Comparison of ENCODE assay signal across 27 cellular contexts in the genomic region with DNA sequence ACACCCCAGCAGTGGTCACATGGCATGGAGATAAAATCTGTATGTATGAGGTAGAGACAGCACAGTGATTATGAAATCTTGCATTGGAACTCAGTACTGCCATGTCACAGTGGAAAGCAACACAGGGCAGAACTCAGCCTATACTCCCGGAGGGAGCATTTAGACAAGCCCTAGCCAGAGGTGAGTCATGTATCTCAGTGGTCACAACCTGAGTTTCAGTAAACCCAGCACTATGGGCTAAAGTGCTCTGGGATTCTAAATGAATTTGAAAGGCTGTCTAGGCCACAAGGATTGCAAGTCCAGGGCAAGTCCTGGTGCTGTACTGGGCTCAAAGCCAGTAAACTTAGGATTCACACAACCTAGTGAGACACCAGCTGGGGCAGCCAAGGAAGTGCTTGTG.
"Had no signal": no experiment of that assay in that cellular context is flagged by ENCODE, and none has a peak within 500 bp of the region (broad histone marks: within the 10 kb centered on the region; RNA-seq: fewer than 3 reads in every experiment).

No MANE protein-coding gene starts in this region.

- H3K36me3 Mint-ChIP-seq: activated naive CD8-positive, alpha-beta T cell treated with anti-CD3 and anti-CD28 coated beads, Interleukin-2, amount 10 ng/mL, durations not matched to agents 7 days and 5 days; brain; stimulated activated naive B cell treated with anti-CD40 and anti-IgM and Interleukin-4, amounts not matched to agents 10 μg/mL and 1 μg/mL and 100 μg/mL, for 72 hours had no signal

- H3K4me1 Mint-ChIP-seq: activated naive CD8-positive, alpha-beta T cell treated with anti-CD3 and anti-CD28 coated beads, Interleukin-2, amount 10 ng/mL, durations not matched to agents 7 days and 5 days; brain; central memory CD8-positive, alpha-beta T cell; mesothelial cell of epicardium; natural killer cell; stimulated activated naive B cell treated with anti-CD40 and anti-IgM and Interleukin-4, amounts not matched to agents 10 μg/mL and 1 μg/mL and 100 μg/mL, for 72 hours; WTC11 had no signal

- ATAC-seq: activated T-cell treated with anti-CD3 and anti-CD28 coated beads, Interleukin-2, amount 50 U/mL, for 4 hours; effector memory CD8-positive, alpha-beta T cell; lower lobe of right lung; natural killer cell; WTC11 had no signal

- DNase-seq: activated CD4-positive, alpha-beta T cell treated with anti-CD3 and anti-CD28 coated beads, Interleukin-2, amount 50 U/mL, for 4 hours; activated CD8-positive, alpha-beta memory T cell treated with anti-CD3 and anti-CD28 coated beads, Interleukin-2, amount 50 U/mL, for 48 hours; activated naive CD4-positive, alpha-beta T cell treated with Interleukin-2 at 50 U/mL for 16 hours; activated naive CD8-positive, alpha-beta T cell treated with anti-CD3 and anti-CD28 coated beads, Interleukin-2, amount 10 ng/mL, durations not matched to agents 7 days and 5 days; activated T-cell treated with anti-CD3 and anti-CD28 coated beads, Interleukin-2, amount 50 U/mL, for 4 hours; colonic mucosa; dorsolateral prefrontal cortex; effector memory CD8-positive, alpha-beta T cell; esophagus squamous epithelium; lower lobe of right lung; natural killer cell; retina; stimulated activated CD4-positive, alpha-beta T cell treated with anti-CD3 and anti-CD28 coated beads, Interleukin-2, amount 100 ng/mL, for 48 hours; stimulated activated CD8-positive, alpha-beta memory T cell treated with anti-CD3 and anti-CD28 coated beads, Interleukin-4, amount 100 ng/mL, for 48 hours; stimulated activated naive B cell treated with anti-CD40 and anti-IgM and Interleukin-4, amounts not matched to agents 10 μg/mL and 1 μg/mL and 100 μg/mL, for 72 hours; T1000; testis; upper lobe of left lung had no signal

- H3K36me3 ChIP-seq: colonic mucosa, esophagus squamous epithelium, lower lobe of right lung, upper lobe of left lung had no signal

- H3K27me3 ChIP-seq: colonic mucosa, dorsolateral prefrontal cortex, esophagus squamous epithelium, testis, upper lobe of left lung had no signal

- FAIRE-seq: endothelial cell of umbilical vein, keratinocyte had no signal

- H3K27me3 Mint-ChIP-seq: activated naive CD8-positive, alpha-beta T cell treated with anti-CD3 and anti-CD28 coated beads, Interleukin-2, amount 10 ng/mL, durations not matched to agents 7 days and 5 days; central memory CD8-positive, alpha-beta T cell; effector memory CD8-positive, alpha-beta T cell; progenitor cell of endocrine pancreas; stimulated activated naive B cell treated with anti-CD40 and anti-IgM and Interleukin-4, amounts not matched to agents 10 μg/mL and 1 μg/mL and 100 μg/mL, for 72 hours had no signal

- H3K27ac Mint-ChIP-seq: activated naive CD8-positive, alpha-beta T cell treated with anti-CD3 and anti-CD28 coated beads, Interleukin-2, amount 10 ng/mL, durations not matched to agents 7 days and 5 days; activated T-helper 2 cell treated with anti-CD3 and anti-CD28 coated beads, Interferon-gamma antibody, Interleukin-2, Interleukin-4, amounts not matched to agents 10 μg/mL and 5 μg/mL and 100 μg/mL, durations not matched to agents 14 hours and 24 hours and 36 hours; brain; effector memory CD8-positive, alpha-beta T cell; mesothelial cell of epicardium; natural killer cell; progenitor cell of endocrine pancreas; stimulated activated naive B cell treated with anti-CD40 and anti-IgM and Interleukin-4, amounts not matched to agents 10 μg/mL and 1 μg/mL and 100 μg/mL, for 72 hours; T-helper 1 cell treated with Interleukin-12 subunit alpha and Interleukin-12 subunit beta and Interleukin-4 antibody, amounts not matched to agents 30 μg/mL and 1 μg/mL, for 36 hours; WTC11 had no signal

- H3K4me3 ChIP-seq: colonic mucosa, dorsolateral prefrontal cortex, esophagus squamous epithelium, lower lobe of right lung, testis, upper lobe of left lung had no signal

- H3K27ac ChIP-seq: colonic mucosa, dorsolateral prefrontal cortex, esophagus squamous epithelium, lower lobe of right lung, testis, upper lobe of left lung had no signal

- H3K4me3 Mint-ChIP-seq: activated naive CD8-positive, alpha-beta T cell treated with anti-CD3 and anti-CD28 coated beads, Interleukin-2, amount 10 ng/mL, durations not matched to agents 7 days and 5 days; activated T-cell treated with anti-CD3 and anti-CD28 coated beads, Interleukin-2, amount 50 U/mL, for 4 hours; brain; central memory CD8-positive, alpha-beta T cell; effector memory CD8-positive, alpha-beta T cell; mesothelial cell of epicardium; natural killer cell; stimulated activated naive B cell treated with anti-CD40 and anti-IgM and Interleukin-4, amounts not matched to agents 10 μg/mL and 1 μg/mL and 100 μg/mL, for 72 hours; T-helper 1 cell treated with Interleukin-12 subunit alpha and Interleukin-12 subunit beta and Interleukin-4 antibody, amounts not matched to agents 30 μg/mL and 1 μg/mL, for 36 hours; WTC11 had no signal

- H3K4me1 ChIP-seq: colonic mucosa, esophagus squamous epithelium, lower lobe of right lung, testis, upper lobe of left lung had no signal

- H3K9me3 ChIP-seq: colonic mucosa, lower lobe of right lung, testis had no signal
